In the genomic region with DNA sequence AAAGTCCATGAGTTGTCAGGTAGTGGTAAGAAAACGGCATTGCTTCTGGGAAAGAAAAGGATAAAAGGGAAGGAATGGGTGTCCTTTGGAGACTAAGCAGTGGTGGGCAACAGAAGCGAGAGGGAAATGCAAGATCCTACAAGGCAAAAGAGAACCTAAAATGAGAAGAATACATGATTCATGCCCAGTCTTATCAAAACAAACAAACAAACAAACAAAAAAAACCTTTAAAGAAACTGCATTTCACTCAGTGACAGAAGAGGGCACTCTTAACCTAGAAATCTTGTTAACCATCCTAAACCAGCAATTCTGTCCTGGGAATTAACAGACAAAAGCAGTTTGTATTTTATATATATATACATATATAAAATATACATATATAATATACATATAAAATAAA, we compare ENCODE assay signal across 8 cellular contexts.
DNase-seq lines count a peak whose midpoint lies in the region; ATAC-seq, FAIRE-seq and TF ChIP-seq lines count a peak whose summit lies in the region.

No MANE protein-coding gene starts in this region.

- DNase-seq in D721Med (ENCODE audit: insufficient read length, low spot score) (no peak), Kasumi-1 (lab: John Stamatoyannopoulos, UW) (peak; percentile 35 to 54), adrenal gland (peak in 1 of 7 donors; percentile 20), right lobe of liver (no peak), lower leg skin (ENCODE audit: low spot score in 2 of 2) (no peak), GM12892 (ENCODE audit: insufficient read length) (no peak)
- DNase-seq in activated CD4-positive, alpha-beta T cell treated with anti-CD3 and anti-CD28 coated beads for 36 hours, result no peak

- no peak overlapping the region for H3K4me3 Mint-ChIP-seq in activated CD4-positive, alpha-beta T cell treated with anti-CD3 and anti-CD28 coated beads for 36 hours

- no peaks in the 10 kb centered on the region for H3K9me3 Mint-ChIP-seq in activated CD4-positive, alpha-beta T cell treated with anti-CD3 and anti-CD28 coated beads for 36 hours (ENCODE audit: low read depth)

- TF ChIP-seq POLR2A in adrenal gland (IDR thresholded peaks at IDR 0.05) (no peak), right lobe of liver (IDR thresholded peaks at IDR 0.05) (no peak), lower leg skin (IDR thresholded peaks at IDR 0.05) (no peak), GM12892 (IDR thresholded peaks at IDR 0.05; ENCODE audit: low read depth, low read length) (no peak)

- H3K27ac ChIP-seq in adrenal gland, result no peak overlapping the region
- H3K27ac ChIP-seq in right lobe of liver, result no peak overlapping the region

- no peaks in the 10 kb centered on the region for H3K4me1 Mint-ChIP-seq in activated CD4-positive, alpha-beta T cell treated with anti-CD3 and anti-CD28 coated beads for 36 hours

- ATAC-seq in right lobe of liver, result peak; percentile 32 to 74 (median 44)
- no peak for ATAC-seq in HG02870 (IDR thresholded peaks at IDR 0.05; ENCODE audit: unreplicated experiment)
- ATAC-seq in activated CD4-positive, alpha-beta T cell treated with anti-CD3 and anti-CD28 coated beads for 36 hours, result no peak

- H3K27me3 Mint-ChIP-seq in activated CD4-positive, alpha-beta T cell treated with anti-CD3 and anti-CD28 coated beads for 36 hours, result no peaks in the 10 kb centered on the region

- H3K27ac Mint-ChIP-seq in activated CD4-positive, alpha-beta T cell treated with anti-CD3 and anti-CD28 coated beads for 36 hours, result no peak overlapping the region

- POLR2A ChIA-PET in activated CD4-positive, alpha-beta T cell treated with anti-CD3 and anti-CD28 coated beads for 36 hours (lab: Charles Lee), result no interaction called here

- H3K36me3 ChIP-seq in adrenal gland (replicated peaks in 1 of 2) (no peaks in the 10 kb centered on the region), right lobe of liver (no peaks in the 10 kb centered on the region)

- no peaks in the 10 kb centered on the region for H3K36me3 Mint-ChIP-seq in activated CD4-positive, alpha-beta T cell treated with anti-CD3 and anti-CD28 coated beads for 36 hours (ENCODE audit: low read depth)

- no peaks in the 10 kb centered on the region for H3K27me3 ChIP-seq in adrenal gland
- no peaks in the 10 kb centered on the region for H3K27me3 ChIP-seq in right lobe of liver

- H3K4me1 ChIP-seq in adrenal gland (replicated peaks in 1 of 2), result no peaks in the 10 kb centered on the region
- H3K4me1 ChIP-seq in right lobe of liver, result no peaks in the 10 kb centered on the region

- no peaks in the 10 kb centered on the region for H3K9me3 ChIP-seq in adrenal gland (replicated peaks in 1 of 3)
- H3K9me3 ChIP-seq in right lobe of liver, result no peaks in the 10 kb centered on the region

- CTCF ChIA-PET in activated CD4-positive, alpha-beta T cell treated with anti-CD3 and anti-CD28 coated beads for 36 hours (lab: Charles Lee), result interaction anchor here (0.6 to 3.8 kb wide), 11 partner anchors 11 to 706 kb away, joined by 3 to 25 read pairs (median 3); no protein-coding TSS in a partner anchor

- intact Hi-C loops in adrenal gland (cut with DNase I) (no loop called here), right lobe of liver (cut with DNase I) (no loop called here), lower leg skin (cut with DNase I; ENCODE audit: low total_unique reads) (no loop called here)
- intact Hi-C loops in activated CD4-positive, alpha-beta T cell treated with anti-CD3 and anti-CD28 coated beads for 36 hours (cut with DNase I, micrococcal nuclease), result loop anchor here in 1 of 2 experiments (2.0 to 5.0 kb wide), 2 partner anchors 274 to 816 kb away; no protein-coding TSS in a partner anchor

- H3K4me3 ChIP-seq in adrenal gland, result no peak overlapping the region
- no peak overlapping the region for H3K4me3 ChIP-seq in right lobe of liver
- H3K4me3 ChIP-seq in lower leg skin (ENCODE audit: low read depth, poor library complexity, severe bottlenecking), result no peak overlapping the region

- 33 to 59% (median 50%) methylated on average over 2 of the region's 2 CpGs for WGBS in adrenal gland, 4 donors
- 41% methylated on average over 2 of the region's 2 CpGs for WGBS in right lobe of liver (ENCODE audit: insufficient coverage, low coverage, low lambda C conversion rate, missing lambda C conversion rate)
- 70 to 77% methylated on average over 2 of the region's 2 CpGs for WGBS in lower leg skin, 2 donors

- no peak for FAIRE-seq in D721Med (lab: Jason Lieb, UNC)
- FAIRE-seq in GM12892 (lab: Jason Lieb, UNC), result no peak

- peak; percentile 63 for TF ChIP-seq CTCF in D721Med (IDR thresholded peaks at IDR 0.05; ENCODE audit: insufficient read depth, missing control alignments)
- TF ChIP-seq CTCF in adrenal gland (IDR thresholded peaks at IDR 0.05), result peak; percentile 30 to 80 (median 61)
- peak; percentile 43 to 59 (median 54) for TF ChIP-seq CTCF in right lobe of liver (IDR thresholded peaks at IDR 0.05)
- TF ChIP-seq CTCF in lower leg skin (IDR thresholded peaks at IDR 0.05), result no peak

Comparison
In these comparisons a context has a peak if more than half of its experiments do, and no peak if none do; other contexts are left out.
1. DNase-seq: peak in Kasumi-1 (2 of 2); none in D721Med (single experiment), right lobe of liver (0 of 3), lower leg skin (0 of 2), GM12892 (single experiment) and activated CD4-positive, alpha-beta T cell treated with anti-CD3 and anti-CD28 coated beads for 36 hours (single experiment).
2. CTCF ChIP-seq: peak in D721Med (single experiment), adrenal gland (6 of 6) and right lobe of liver (4 of 4); none in lower leg skin (0 of 3).
3. ATAC-seq: peak in right lobe of liver (4 of 4); none in HG02870 (single experiment) and activated CD4-positive, alpha-beta T cell treated with anti-CD3 and anti-CD28 coated beads for 36 hours (single experiment).